In the genomic region with DNA sequence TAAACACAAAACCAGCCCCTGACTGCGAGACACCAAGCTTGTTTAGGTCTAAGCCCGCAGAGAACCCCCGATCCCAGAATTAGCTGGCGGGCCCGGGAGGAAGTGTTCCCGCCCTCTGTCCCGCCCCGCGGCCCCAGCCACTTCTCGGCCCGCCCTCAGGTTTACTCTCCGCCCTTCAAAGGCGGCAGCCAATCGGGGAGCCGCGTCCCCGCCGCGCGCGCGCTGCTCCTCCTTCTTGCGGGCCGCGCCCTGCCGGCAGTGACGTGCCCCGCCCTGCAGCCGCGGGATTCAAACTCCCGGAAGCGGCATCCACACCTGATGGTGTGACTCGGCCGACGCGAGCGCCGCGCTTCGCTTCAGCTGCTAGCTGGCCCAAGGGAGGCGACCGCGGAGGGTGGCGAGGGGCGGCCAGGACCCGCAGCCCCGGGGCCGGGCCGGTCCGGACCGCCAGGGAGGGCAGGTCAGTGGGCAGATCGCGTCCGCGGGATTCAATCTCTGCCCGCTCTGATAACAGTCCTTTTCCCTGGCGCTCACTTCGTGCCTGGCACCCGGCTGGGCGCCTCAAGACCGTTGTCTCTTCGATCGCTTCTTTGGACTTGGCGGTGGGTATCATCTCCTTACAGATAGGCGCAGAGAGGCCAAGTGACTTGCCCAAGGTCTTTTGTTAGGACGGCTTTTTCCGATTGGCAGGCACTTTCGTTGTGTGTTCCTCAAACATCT, we compare ENCODE assay signal across 8 cellular contexts. TPM values are rescaled to one million over a fixed set of nuclear protein-coding genes. Genes with fewer than 3 reads are reported as not detected.
DNase-seq lines count a peak whose midpoint lies in the region; ATAC-seq and TF ChIP-seq lines count a peak whose summit lies in the region.

A gene (plus strand): TSS at position 291 of the 720 bp plus-strand sequence. CDS start 3,440 bp downstream, outside the sequence.

- H3K27me3 ChIP-seq in Peyer's patch (no peaks in the 10 kb centered on the region), esophagus squamous epithelium (no peaks in the 10 kb centered on the region)

- WGBS in esophagus squamous epithelium, 2 donors: 2 to 8% methylated on average over 14 to 21 of the region's 68 CpGs

- H3K36me3 ChIP-seq in KOPT-K1 (ENCODE audit: insufficient read depth, low read length) (peaks cover 30% of the 10 kb centered on the region), Peyer's patch (no peaks in the 10 kb centered on the region), esophagus squamous epithelium (no peaks in the 10 kb centered on the region)

- TF ChIP-seq CTCF in Peyer's patch (IDR thresholded peaks at IDR 0.05) (peak in 3 of 6 experiments; percentile 4 to 9 (median 8)), esophagus squamous epithelium (IDR thresholded peaks at IDR 0.05) (peak in 1 of 6 experiments; percentile 30)

- intact Hi-C loops in esophagus squamous epithelium (cut with DNase I): no loop called here

- DNase-seq in DMS79 (lab: John Stamatoyannopoulos, UW) (peak; percentile 69), Peyer's patch (peak; percentile 90 to 98 (median 98)), esophagus squamous epithelium (lab: John Stamatoyannopoulos, UW) (peak; percentile 70), naive B cell (peak; percentile 95)
- DNase-seq in activated T-cell treated with anti-CD3 and anti-CD28 coated beads, Interleukin-2, amount 50 U/mL, for 4 hours: peak; percentile 91
- peak; percentile 89 to 95 for DNase-seq in stimulated activated effector memory CD8-positive, alpha-beta T cell treated with anti-CD3 and anti-CD28 coated beads, Interleukin-12 subunit alpha, Interleukin-12 subunit beta, amount 100 ng/mL, for 72 hours (ENCODE audit: low spot score in 2 of 2)

- peaks cover 0 to 5% (median 0%) of the 10 kb centered on the region in 4 donors for H3K4me1 ChIP-seq in Peyer's patch
- peaks cover 0 to 26% (median 11%) of the 10 kb centered on the region in 3 donors for H3K4me1 ChIP-seq in esophagus squamous epithelium

- H3K4me3 Mint-ChIP-seq in activated T-cell treated with anti-CD3 and anti-CD28 coated beads, Interleukin-2, amount 50 U/mL, for 4 hours: peak within 1 kb of the TSS; percentile 88
- peak within 1 kb of the TSS; percentile 86 to 96 (median 93) for H3K4me3 Mint-ChIP-seq in naive B cell
- H3K4me3 Mint-ChIP-seq in stimulated activated effector memory CD8-positive, alpha-beta T cell treated with anti-CD3 and anti-CD28 coated beads, Interleukin-12 subunit alpha, Interleukin-12 subunit beta, amount 100 ng/mL, for 72 hours: peak within 1 kb of the TSS; percentile 80

- H3K27me3 Mint-ChIP-seq in activated T-cell treated with anti-CD3 and anti-CD28 coated beads, Interleukin-2, amount 50 U/mL, for 4 hours (ENCODE audit: low read depth): no peaks in the 10 kb centered on the region
- peaks cover 0 to 6% (median 3%) of the 10 kb centered on the region in 3 donors for H3K27me3 Mint-ChIP-seq in naive B cell

- peak within 1 kb of the TSS; percentile 61 to 68 (median 64) for H3K4me3 ChIP-seq in Peyer's patch
- peak within 1 kb of the TSS; percentile 51 to 81 (median 70) for H3K4me3 ChIP-seq in esophagus squamous epithelium

- no peaks in the 10 kb centered on the region for H3K9me3 Mint-ChIP-seq in activated T-cell treated with anti-CD3 and anti-CD28 coated beads, Interleukin-2, amount 50 U/mL, for 4 hours
- H3K9me3 Mint-ChIP-seq in naive B cell: no peaks in the 10 kb centered on the region
- no peaks in the 10 kb centered on the region for H3K9me3 Mint-ChIP-seq in stimulated activated effector memory CD8-positive, alpha-beta T cell treated with anti-CD3 and anti-CD28 coated beads, Interleukin-12 subunit alpha, Interleukin-12 subunit beta, amount 100 ng/mL, for 72 hours

- peaks cover 19% of the 10 kb centered on the region for H3K4me1 Mint-ChIP-seq in activated T-cell treated with anti-CD3 and anti-CD28 coated beads, Interleukin-2, amount 50 U/mL, for 4 hours (ENCODE audit: low read depth)
- H3K4me1 Mint-ChIP-seq in naive B cell: peaks cover 3 to 20% (median 7%) of the 10 kb centered on the region in 3 donors
- H3K4me1 Mint-ChIP-seq in stimulated activated effector memory CD8-positive, alpha-beta T cell treated with anti-CD3 and anti-CD28 coated beads, Interleukin-12 subunit alpha, Interleukin-12 subunit beta, amount 100 ng/mL, for 72 hours: peaks cover 18% of the 10 kb centered on the region

- peak within 1 kb of the TSS; percentile 42 to 96 (median 83) for H3K27ac Mint-ChIP-seq in naive B cell
- peak within 1 kb of the TSS; percentile 75 for H3K27ac Mint-ChIP-seq in stimulated activated effector memory CD8-positive, alpha-beta T cell treated with anti-CD3 and anti-CD28 coated beads, Interleukin-12 subunit alpha, Interleukin-12 subunit beta, amount 100 ng/mL, for 72 hours

- ATAC-seq in GM21786 (IDR thresholded peaks at IDR 0.05; ENCODE audit: unreplicated experiment) (peak; percentile 97), naive B cell (ENCODE audit: low read depth in 2 of 2) (peak; percentile 99)
- ATAC-seq in activated T-cell treated with anti-CD3 and anti-CD28 coated beads, Interleukin-2, amount 50 U/mL, for 4 hours: peak; percentile 100
- peak; percentile 99 for ATAC-seq in stimulated activated effector memory CD8-positive, alpha-beta T cell treated with anti-CD3 and anti-CD28 coated beads, Interleukin-12 subunit alpha, Interleukin-12 subunit beta, amount 100 ng/mL, for 72 hours

- H3K27ac ChIP-seq in KOPT-K1 (ENCODE audit: low read depth, low read length, poor library complexity, severe bottlenecking): peak within 1 kb of the TSS; percentile 89
- peak within 1 kb of the TSS; percentile 16 to 55 (median 42) for H3K27ac ChIP-seq in Peyer's patch
- peak within 1 kb of the TSS; percentile 66 to 86 (median 80) for H3K27ac ChIP-seq in esophagus squamous epithelium

- H3K9me3 ChIP-seq in KOPT-K1 (ENCODE audit: insufficient read depth, low read length, poor library complexity, severe bottlenecking): no peaks in the 10 kb centered on the region
- no peaks in the 10 kb centered on the region for H3K9me3 ChIP-seq in Peyer's patch
- H3K9me3 ChIP-seq in esophagus squamous epithelium: no peaks in the 10 kb centered on the region

- TF ChIP-seq POLR2A in Peyer's patch (IDR thresholded peaks at IDR 0.05) (no peak), esophagus squamous epithelium (IDR thresholded peaks at IDR 0.05) (peak in 1 of 4 donors; percentile 52)

- no peaks in the 10 kb centered on the region for H3K36me3 Mint-ChIP-seq in activated T-cell treated with anti-CD3 and anti-CD28 coated beads, Interleukin-2, amount 50 U/mL, for 4 hours (ENCODE audit: insufficient read depth)
- no peaks in the 10 kb centered on the region for H3K36me3 Mint-ChIP-seq in naive B cell
- H3K36me3 Mint-ChIP-seq in stimulated activated effector memory CD8-positive, alpha-beta T cell treated with anti-CD3 and anti-CD28 coated beads, Interleukin-12 subunit alpha, Interleukin-12 subunit beta, amount 100 ng/mL, for 72 hours: peaks cover 30% of the 10 kb centered on the region

RNA-seq across cellular contexts. Expression of the gene that starts here (rescaled TPM):
- 10 to 100 TPM in 1 of 4 donors, 1 to 10 TPM in 3; 1.1 to 32.2 (median 4.5) TPM for total RNA-seq in Peyer's patch
- 1 to 10 TPM; 6.0 to 8.2 (median 8.0) TPM for total RNA-seq in activated T-cell treated with anti-CD3 and anti-CD28 coated beads, Interleukin-2, amount 50 U/mL, for 4 hours
- total RNA-seq in esophagus squamous epithelium: 10 to 100 TPM in 2 of 4 donors, 1 to 10 TPM in 2; 6.7 to 23.7 (median 14.4) TPM
- polyA plus RNA-seq in naive B cell (ENCODE audit: low read depth in 6 of 6): under 1 TPM in 2 of 6 donors, not detected in 4; 0.21 to 0.24 TPM

Comparison
In these comparisons a context has a peak if more than half of its experiments do, and no peak if none do; other contexts are left out.
1. Peak in every context shown above with its lines: DNase-seq, ATAC-seq, H3K4me3 ChIP-seq and H3K27ac ChIP-seq.
2. Peak in DNase-seq and ATAC-seq in naive B cell; RNA of the gene not detected or under 1 TPM.